17 cellular contexts compared by ENCODE assay signal in the genomic region with DNA sequence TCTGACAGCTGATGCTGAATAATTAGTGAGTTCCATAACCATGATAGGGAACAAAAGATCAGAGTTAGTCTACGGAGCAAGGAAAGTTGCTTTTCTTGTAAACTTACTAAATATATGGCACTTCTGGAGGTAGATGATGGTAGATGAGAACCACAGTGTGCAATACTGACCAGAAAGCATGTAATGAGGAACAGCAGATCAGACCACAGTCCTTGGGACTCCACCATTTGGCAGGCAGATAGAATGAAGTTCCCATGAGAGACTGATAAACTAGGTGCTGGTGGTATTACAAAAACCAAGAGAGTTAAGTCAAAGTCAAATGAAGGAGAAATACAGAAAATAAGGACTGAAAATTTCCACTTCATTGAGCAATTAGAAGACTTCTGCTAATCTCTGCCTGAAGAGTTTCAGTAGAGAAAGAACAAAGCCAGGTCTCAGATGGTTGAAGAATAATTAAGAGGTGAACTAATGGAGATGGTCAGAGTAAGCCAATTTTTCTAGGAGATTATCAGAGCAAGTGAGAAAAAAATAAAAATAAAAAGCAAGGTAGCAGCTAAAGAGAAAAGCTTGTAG. TPM values are rescaled to one million over a fixed set of nuclear protein-coding genes. Genes with fewer than 3 reads are reported as not detected.
"Had no signal": no experiment of that assay in that cellular context is flagged by ENCODE, and none has a peak within 500 bp of the region (broad histone marks: within the 10 kb centered on the region; RNA-seq: fewer than 3 reads in every experiment).

No MANE protein-coding gene starts in this region.

- H3K4me3 ChIP-seq: left lung, tibial artery, uterus had no signal

- H3K4me1 Mint-ChIP-seq: activated CD4-positive, alpha-beta memory T cell treated with anti-CD3 and anti-CD28 coated beads, Interleukin-2, amount 10 ng/mL, durations not matched to agents 7 days and 5 days; activated naive CD8-positive, alpha-beta T cell treated with anti-CD3 and anti-CD28 coated beads for 36 hours; natural killer cell had no signal

- H3K36me3 Mint-ChIP-seq: activated naive CD8-positive, alpha-beta T cell treated with anti-CD3 and anti-CD28 coated beads for 36 hours; natural killer cell had no signal

- H3K4me1 ChIP-seq: left lung, tibial artery, uterus had no signal

- H3K9me3 Mint-ChIP-seq: activated CD4-positive, alpha-beta memory T cell treated with anti-CD3 and anti-CD28 coated beads, Interleukin-2, amount 10 ng/mL, durations not matched to agents 7 days and 5 days; activated naive CD8-positive, alpha-beta T cell treated with anti-CD3 and anti-CD28 coated beads for 36 hours; dendritic cell treated with granulocyte-macrophage colony-stimulating factor and Interleukin-4, amounts not matched to agents 40 ng/mL and 50 ng/mL, for 4 days; natural killer cell had no signal

- H3K27ac ChIP-seq: left lung, tibial artery, uterus had no signal

- ATAC-seq: left lung, natural killer cell, right cardiac atrium had no signal

- H3K4me3 Mint-ChIP-seq: activated CD4-positive, alpha-beta memory T cell treated with anti-CD3 and anti-CD28 coated beads, Interleukin-2, amount 10 ng/mL, durations not matched to agents 7 days and 5 days; activated naive CD8-positive, alpha-beta T cell treated with anti-CD3 and anti-CD28 coated beads for 36 hours; dendritic cell treated with granulocyte-macrophage colony-stimulating factor and Interleukin-4, amounts not matched to agents 40 ng/mL and 50 ng/mL, for 4 days; natural killer cell had no signal

- H3K27me3 ChIP-seq: left lung, tibial artery, uterus had no signal

- H3K27ac Mint-ChIP-seq: activated CD4-positive, alpha-beta memory T cell treated with anti-CD3 and anti-CD28 coated beads, Interleukin-2, amount 10 ng/mL, durations not matched to agents 7 days and 5 days; activated naive CD8-positive, alpha-beta T cell treated with anti-CD3 and anti-CD28 coated beads for 36 hours; dendritic cell treated with granulocyte-macrophage colony-stimulating factor and Interleukin-4, amounts not matched to agents 40 ng/mL and 50 ng/mL, for 4 days; natural killer cell had no signal

- H3K9me3 ChIP-seq: left lung, tibial artery, uterus had no signal

- H3K36me3 ChIP-seq: left lung, tibial artery, uterus had no signal

- DNase-seq: activated CD4-positive, alpha-beta memory T cell treated with anti-CD3 and anti-CD28 coated beads, Interleukin-2, amount 10 ng/mL, durations not matched to agents 7 days and 5 days; activated gamma-delta T cell; activated naive CD8-positive, alpha-beta T cell treated with anti-CD3 and anti-CD28 coated beads for 36 hours; activated T-cell treated with anti-CD3 and anti-CD28 coated beads, Interleukin-2, amount 50 U/mL, for 48 hours; anterior cingulate cortex; cerebellar nuclear complex; erythroblast; left lung; natural killer cell; nucleus accumbens; right cardiac atrium; small intestine; tibial artery; uterus had no signal

RNA-seq across cellular contexts. Expression of a gene that starts 10.4 kb away (rescaled TPM):
- total RNA-seq: natural killer cell, posterior vena cava, right cardiac atrium had no signal
- polyA plus RNA-seq: right cardiac atrium had no signal

RNA-seq across cellular contexts. Expression of a gene that starts 33.8 kb away (rescaled TPM):
- total RNA-seq: activated CD4-positive, alpha-beta memory T cell treated with anti-CD3 and anti-CD28 coated beads, Interleukin-2, amount 10 ng/mL, durations not matched to agents 7 days and 5 days; left lung; mucosa of gallbladder; natural killer cell; posterior vena cava; right cardiac atrium; uterus had no signal
- polyA plus RNA-seq: right cardiac atrium had no signal
